Comparison of ENCODE assay signal across 10 cellular contexts in the genomic region with DNA sequence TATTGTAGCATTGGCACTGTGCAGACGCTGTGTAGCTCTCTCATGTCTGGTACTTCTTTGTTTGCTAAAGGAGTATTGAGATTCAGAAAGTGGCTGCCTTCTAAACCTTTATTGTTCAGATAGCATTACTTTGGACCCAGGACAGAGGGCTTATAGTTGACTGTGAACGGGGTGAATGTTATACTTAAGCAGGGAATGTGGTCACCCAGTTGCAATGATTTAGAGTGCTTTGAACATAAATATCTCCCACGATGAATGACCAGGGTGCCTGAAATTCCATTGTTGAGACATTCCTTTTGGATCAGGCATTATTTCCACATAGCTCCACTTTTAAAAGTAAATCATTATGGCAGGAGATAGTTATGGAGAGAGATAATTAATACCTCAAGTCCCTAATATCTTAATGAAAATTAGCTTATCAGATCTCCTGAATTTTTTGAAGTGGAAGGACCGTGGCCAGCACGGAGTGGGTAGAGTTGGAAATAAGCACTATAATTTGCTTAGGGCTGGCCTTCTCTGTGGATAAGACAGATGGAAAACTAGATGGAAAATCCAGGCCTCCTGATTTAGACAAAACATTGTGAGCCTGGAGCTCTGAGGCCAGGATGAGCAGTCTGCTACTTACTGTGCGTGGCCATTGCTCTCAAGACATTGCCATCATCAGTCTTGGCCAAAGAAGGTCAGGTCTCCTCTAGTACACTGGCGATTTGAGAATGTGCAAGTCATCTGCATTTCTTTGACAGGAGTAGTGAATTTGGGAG.
DNase-seq lines count a peak whose midpoint lies in the region; ATAC-seq and TF ChIP-seq lines count a peak whose summit lies in the region.
"Had no signal": no experiment of that assay in that cellular context is flagged by ENCODE, and none has a peak within 500 bp of the region (broad histone marks: within the 10 kb centered on the region; RNA-seq: fewer than 3 reads in every experiment).

No MANE protein-coding gene starts in this region.

- peaks cover 5 to 78% (median 33%) of the 10 kb centered on the region in 11 experiments; a peak in 16 of 22 replicates for H3K36me3 ChIP-seq in BLaER1 treated with 17β-estradiol and CSF1 and Interleukin-3, amounts not matched to agents 10 nM and 100 nM
- H3K36me3 ChIP-seq: right atrium auricular region had no signal

- ATAC-seq in HG03354 (IDR thresholded peaks at IDR 0.05; ENCODE audit: poor library complexity, severe bottlenecking, unreplicated experiment) (no peak), GM21619 (IDR thresholded peaks at IDR 0.05; ENCODE audit: unreplicated experiment) (no peak)

- H3K27me3 Mint-ChIP-seq in endothelial cell (ENCODE audit: unreplicated experiment) (peaks cover 7% of the 10 kb centered on the region), osteocyte (ENCODE audit: unreplicated experiment) (no peaks in the 10 kb centered on the region)
- H3K27me3 Mint-ChIP-seq in activated T-helper 2 cell treated with anti-CD3 and anti-CD28 coated beads, Interferon-gamma antibody, Interleukin-2, Interleukin-4, amounts not matched to agents 10 μg/mL and 5 μg/mL and 100 μg/mL, durations not matched to agents 14 hours and 24 hours and 36 hours (ENCODE audit: low read depth) = no peaks in the 10 kb centered on the region

- no peak for TF ChIP-seq EP300 in Ishikawa (IDR thresholded peaks at IDR 0.05; ENCODE audit: borderline replicate concordance)

- no peak for TF ChIP-seq CTCF in endothelial cell (IDR thresholded peaks at IDR 0.05; ENCODE audit: unreplicated experiment)
- no peak for TF ChIP-seq CTCF in osteocyte (IDR thresholded peaks at IDR 0.05)

- H3K4me3 ChIP-seq in BLaER1 treated with 17β-estradiol and CSF1 and Interleukin-3, amounts not matched to agents 10 nM and 100 nM = peak overlapping the region in 6 of 10 experiments; percentile 58 to 69 (median 61); a peak in 8 of 20 replicates
- H3K4me3 ChIP-seq: right atrium auricular region had no signal

- H3K9ac ChIP-seq in BLaER1 treated with 17β-estradiol and CSF1 and Interleukin-3, amounts not matched to agents 10 nM and 100 nM = peak overlapping the region in 4 of 11 experiments; percentile 82 to 90 (median 84); a peak in 5 of 22 replicates

- peaks cover 71 to 99% (median 89%) of the 10 kb centered on the region in 10 experiments for H3K4me1 ChIP-seq in BLaER1 treated with 17β-estradiol and CSF1 and Interleukin-3, amounts not matched to agents 10 nM and 100 nM

- H3K4me1 Mint-ChIP-seq in endothelial cell (ENCODE audit: unreplicated experiment) = peaks cover 91% of the 10 kb centered on the region
- H3K4me1 Mint-ChIP-seq in osteocyte (ENCODE audit: unreplicated experiment) = peaks cover 63% of the 10 kb centered on the region
- peaks cover 60% of the 10 kb centered on the region for H3K4me1 Mint-ChIP-seq in activated T-helper 2 cell treated with anti-CD3 and anti-CD28 coated beads, Interferon-gamma antibody, Interleukin-2, Interleukin-4, amounts not matched to agents 10 μg/mL and 5 μg/mL and 100 μg/mL, durations not matched to agents 14 hours and 24 hours and 36 hours (ENCODE audit: low read depth)

- intact Hi-C loops in activated T-helper 2 cell treated with anti-CD3 and anti-CD28 coated beads, Interferon-gamma antibody, Interleukin-2, Interleukin-4, amounts not matched to agents 10 μg/mL and 5 μg/mL and 100 μg/mL, durations not matched to agents 14 hours and 24 hours and 36 hours (cut with micrococcal nuclease) = loop anchor here (1.0 kb wide), 1 partner anchor 7 kb away; no protein-coding TSS in a partner anchor

- peak overlapping the region in 10 of 11 experiments; percentile 84 to 98 (median 94); a peak in 20 of 22 replicates for H3K27ac ChIP-seq in BLaER1 treated with 17β-estradiol and CSF1 and Interleukin-3, amounts not matched to agents 10 nM and 100 nM
- H3K27ac ChIP-seq: right atrium auricular region had no signal

- H3K27me3 ChIP-seq in BLaER1 treated with 17β-estradiol and CSF1 and Interleukin-3, amounts not matched to agents 10 nM and 100 nM = no peaks in the 10 kb centered on the region
- H3K27me3 ChIP-seq: right atrium auricular region had no signal

- peak overlapping the region; percentile 87 for H3K27ac Mint-ChIP-seq in endothelial cell (ENCODE audit: unreplicated experiment)
- peak overlapping the region; percentile 87 for H3K27ac Mint-ChIP-seq in osteocyte (ENCODE audit: unreplicated experiment)
- no peak overlapping the region for H3K27ac Mint-ChIP-seq in activated T-helper 2 cell treated with anti-CD3 and anti-CD28 coated beads, Interferon-gamma antibody, Interleukin-2, Interleukin-4, amounts not matched to agents 10 μg/mL and 5 μg/mL and 100 μg/mL, durations not matched to agents 14 hours and 24 hours and 36 hours

- H3K9me3 Mint-ChIP-seq in endothelial cell (ENCODE audit: unreplicated experiment) (no peaks in the 10 kb centered on the region), osteocyte (ENCODE audit: unreplicated experiment) (no peaks in the 10 kb centered on the region)
- no peaks in the 10 kb centered on the region for H3K9me3 Mint-ChIP-seq in activated T-helper 2 cell treated with anti-CD3 and anti-CD28 coated beads, Interferon-gamma antibody, Interleukin-2, Interleukin-4, amounts not matched to agents 10 μg/mL and 5 μg/mL and 100 μg/mL, durations not matched to agents 14 hours and 24 hours and 36 hours

- no peak for DNase-seq in endothelial cell (ENCODE audit: low spot score)
- no peak for DNase-seq in osteocyte (ENCODE audit: extremely low spot score, unreplicated experiment)
- DNase-seq in ureter (ENCODE audit: low spot score) = no peak
- DNase-seq in activated T-helper 2 cell treated with anti-CD3 and anti-CD28 coated beads, Interferon-gamma antibody, Interleukin-2, Interleukin-4, amounts not matched to agents 10 μg/mL and 5 μg/mL and 100 μg/mL, durations not matched to agents 14 hours and 24 hours and 36 hours (ENCODE audit: low spot score) = no peak
- DNase-seq: MM.1S had no signal

- peaks cover 0 to 3% (median 0%) of the 10 kb centered on the region in 11 experiments; a peak in 1 of 22 replicates for H3K9me3 ChIP-seq in BLaER1 treated with 17β-estradiol and CSF1 and Interleukin-3, amounts not matched to agents 10 nM and 100 nM (replicated peaks in 1 of 11)
- H3K9me3 ChIP-seq: right atrium auricular region had no signal

- TF ChIP-seq RAD21 in Ishikawa (IDR thresholded peaks at IDR 0.05; ENCODE audit: low read depth) = no peak

- H3K4me3 Mint-ChIP-seq in endothelial cell (ENCODE audit: unreplicated experiment) (peak overlapping the region; percentile 54), osteocyte (ENCODE audit: unreplicated experiment) (no peak overlapping the region)
- H3K4me3 Mint-ChIP-seq in activated T-helper 2 cell treated with anti-CD3 and anti-CD28 coated beads, Interferon-gamma antibody, Interleukin-2, Interleukin-4, amounts not matched to agents 10 μg/mL and 5 μg/mL and 100 μg/mL, durations not matched to agents 14 hours and 24 hours and 36 hours (ENCODE audit: low read depth) = no peak overlapping the region

- H3K4me2 ChIP-seq in BLaER1 treated with 17β-estradiol and CSF1 and Interleukin-3, amounts not matched to agents 10 nM and 100 nM = peak overlapping the region; percentile 85 to 95 (median 90); a peak in 21 of 22 replicates

- peaks cover 34% of the 10 kb centered on the region for H3K36me3 Mint-ChIP-seq in endothelial cell (ENCODE audit: low read depth, unreplicated experiment)
- peaks cover 5% of the 10 kb centered on the region for H3K36me3 Mint-ChIP-seq in osteocyte (ENCODE audit: unreplicated experiment)
- peaks cover 59% of the 10 kb centered on the region for H3K36me3 Mint-ChIP-seq in activated T-helper 2 cell treated with anti-CD3 and anti-CD28 coated beads, Interferon-gamma antibody, Interleukin-2, Interleukin-4, amounts not matched to agents 10 μg/mL and 5 μg/mL and 100 μg/mL, durations not matched to agents 14 hours and 24 hours and 36 hours (ENCODE audit: low read depth)

- no peaks in the 10 kb centered on the region for H4K20me1 ChIP-seq in BLaER1 treated with 17β-estradiol and CSF1 and Interleukin-3, amounts not matched to agents 10 nM and 100 nM

TF ChIP-seq in Ishikawa, 13 proteins besides CTCF, POLR2A, EP300 and RAD21:
- TF ChIP-seq FOXM1 (IDR thresholded peaks at IDR 0.05; ENCODE audit: borderline replicate concordance, low read depth) (no peak), TAF1 (IDR thresholded peaks at IDR 0.05; ENCODE audit: low read depth) (no peak), EGR1 (IDR thresholded peaks at IDR 0.05) (no peak), TEAD4 (IDR thresholded peaks at IDR 0.05) (peak; percentile 38; the same call in 1 of the 2 replicates), CREB1 (IDR thresholded peaks at IDR 0.05; ENCODE audit: low read depth) (no peak), USF1 (IDR thresholded peaks at IDR 0.05) (no peak), ZBTB7A (IDR thresholded peaks at IDR 0.05; ENCODE audit: low read depth) (no peak)
TF ChIP-seq in Ishikawa: peak in this region for 1.
